Comparison of ENCODE assay signal across 8 cellular contexts in genomic region chr3:15428539-15428938, GRCh38. TPM values are rescaled to one million over a fixed set of nuclear protein-coding genes. Genes with fewer than 3 reads are reported as not detected.
DNase-seq lines count a peak whose midpoint lies in the region; ATAC-seq and TF ChIP-seq lines count a peak whose summit lies in the region.

No MANE protein-coding gene starts in this region.

- no peaks in the 10 kb centered on the region for H3K27me3 Mint-ChIP-seq in Calu3 (ENCODE audit: unreplicated experiment)
- H3K27me3 Mint-ChIP-seq in stimulated activated naive CD8-positive, alpha-beta T cell treated with anti-CD3 and anti-CD28 coated beads, Interleukin-15, amount 100 ng/mL, for 72 hours: no peaks in the 10 kb centered on the region

- 0 out of 2 replicates have a peak overlapping the region, but pooled peaks have one; percentile 98 for H2AFZ ChIP-seq in MM.1S (ENCODE audit: low read length)

- no peak overlapping the region for H3K27ac ChIP-seq in MM.1S (ENCODE audit: low read length)

- H3K4me1 ChIP-seq in MM.1S (ENCODE audit: low read length): peaks cover 11% of the 10 kb centered on the region

- H3K4me3 ChIP-seq in MM.1S (ENCODE audit: low read length): peak overlapping the region; percentile 98

- peak overlapping the region; percentile 89; the same call in 1 of the 2 replicates for H3K9ac ChIP-seq in MM.1S (ENCODE audit: low read length)

- H3K36me3 Mint-ChIP-seq in Calu3 (ENCODE audit: insufficient read depth, unreplicated experiment): peaks cover 33% of the 10 kb centered on the region

- H3K4me3 Mint-ChIP-seq in Calu3 (ENCODE audit: low read depth, unreplicated experiment): peak overlapping the region; percentile 94
- H3K4me3 Mint-ChIP-seq in stimulated activated naive CD8-positive, alpha-beta T cell treated with anti-CD3 and anti-CD28 coated beads, Interleukin-15, amount 100 ng/mL, for 72 hours: peak overlapping the region; percentile 93 to 96

- H3K4me1 Mint-ChIP-seq in Calu3 (ENCODE audit: low read depth, unreplicated experiment): peaks cover 14% of the 10 kb centered on the region
- peaks cover 62% of the 10 kb centered on the region for H3K4me1 Mint-ChIP-seq in stimulated activated naive CD8-positive, alpha-beta T cell treated with anti-CD3 and anti-CD28 coated beads, Interleukin-15, amount 100 ng/mL, for 72 hours

- peak overlapping the region; percentile 81 for H3K4me2 ChIP-seq in MM.1S (ENCODE audit: low read depth, low read length)

- no peak for TF ChIP-seq CTCF in Calu3 (IDR thresholded peaks at IDR 0.05; ENCODE audit: unreplicated experiment)
- no peak for TF ChIP-seq CTCF in MM.1S (IDR thresholded peaks at IDR 0.05; ENCODE audit: low read length)

- intact Hi-C loops in Calu3 (cut with micrococcal nuclease; ENCODE audit: unreplicated experiment): loop anchor here (5.0 kb wide), 1 partner anchor 129 kb away; no protein-coding TSS in a partner anchor
- intact Hi-C loops in sciatic nerve (cut with DNase I): no loop called here

- CTCF ChIA-PET in Calu3 (lab: Charles Lee): no interaction called here

- no peaks in the 10 kb centered on the region for H3K9me3 Mint-ChIP-seq in Calu3 (ENCODE audit: low read depth, unreplicated experiment)
- peaks cover 0 to 6% of the 10 kb centered on the region in 2 donors for H3K9me3 Mint-ChIP-seq in stimulated activated naive CD8-positive, alpha-beta T cell treated with anti-CD3 and anti-CD28 coated beads, Interleukin-15, amount 100 ng/mL, for 72 hours

- DNase-seq in Calu3 (no peak), MM.1S (no peak), amniotic epithelial cell (ENCODE audit: low read depth) (peak; percentile 77), kidney tubule cell (ENCODE audit: low spot score) (peak; percentile 86), sciatic nerve (ENCODE audit: low spot score) (no peak), GOT3 (lab: John Stamatoyannopoulos, UW) (no peak)
- DNase-seq in stimulated activated naive CD8-positive, alpha-beta T cell treated with anti-CD3 and anti-CD28 coated beads, Interleukin-15, amount 100 ng/mL, for 72 hours: peak in 1 of 2 donors; percentile 35

- no peaks in the 10 kb centered on the region for H3K9me2 ChIP-seq in MM.1S (replicated peaks; ENCODE audit: insufficient read depth, low read length)

- no peaks in the 10 kb centered on the region for H4K20me1 ChIP-seq in MM.1S (ENCODE audit: insufficient read depth, low read length)

- no peaks in the 10 kb centered on the region for H3F3A ChIP-seq in MM.1S (ENCODE audit: insufficient read depth, low read length)

- no peaks in the 10 kb centered on the region for H3K27me3 ChIP-seq in MM.1S (replicated peaks; ENCODE audit: insufficient read depth, low read length)

- ATAC-seq in stimulated activated naive CD8-positive, alpha-beta T cell treated with anti-CD3 and anti-CD28 coated beads, Interleukin-15, amount 100 ng/mL, for 72 hours: peak; percentile 76
- ATAC-seq in HG03159 (IDR thresholded peaks at IDR 0.05; ENCODE audit: unreplicated experiment) (no peak), sciatic nerve (no peak)

- no peaks in the 10 kb centered on the region; the same call in 1 of the 2 replicates for H3K36me3 ChIP-seq in MM.1S (replicated peaks; ENCODE audit: insufficient read depth, low read length)

- peak overlapping the region; percentile 93 for H3K27ac Mint-ChIP-seq in Calu3 (ENCODE audit: unreplicated experiment)
- H3K27ac Mint-ChIP-seq in stimulated activated naive CD8-positive, alpha-beta T cell treated with anti-CD3 and anti-CD28 coated beads, Interleukin-15, amount 100 ng/mL, for 72 hours: peak overlapping the region; percentile 98 to 99

- TSS peak; percentile 49 for BruUV-seq in Calu3 (replicated peaks; lab: Mats Ljungman, UMichigan)

- H3K9me3 ChIP-seq in MM.1S (replicated peaks; ENCODE audit: insufficient read depth, low read length): no peaks in the 10 kb centered on the region

- peaks cover 51% of the 10 kb centered on the region for H3K79me2 ChIP-seq in MM.1S (ENCODE audit: low read length)

RNA-seq across cellular contexts. Expression of gene EAF1, which starts 1.1 kb away (rescaled TPM):
- total RNA-seq in Calu3 (2022) (23.9 and 24.3 TPM in 2 replicates), sciatic nerve (14.4 TPM)

RNA-seq across cellular contexts. Expression of gene METTL6, which starts 1.2 kb away (rescaled TPM):
- total RNA-seq in Calu3 (2022) (22.5 and 23.0 TPM in 2 replicates), sciatic nerve (21.5 TPM)

Comparison
In these comparisons a context has a peak if more than half of its experiments do, and no peak if none do; other contexts are left out.
1. DNase-seq: peak in amniotic epithelial cell (single experiment) and kidney tubule cell (single experiment); none in Calu3 (single experiment), MM.1S (single experiment), sciatic nerve (single experiment) and GOT3 (single experiment).